24 cellular contexts compared by ENCODE assay signal in the genomic region with DNA sequence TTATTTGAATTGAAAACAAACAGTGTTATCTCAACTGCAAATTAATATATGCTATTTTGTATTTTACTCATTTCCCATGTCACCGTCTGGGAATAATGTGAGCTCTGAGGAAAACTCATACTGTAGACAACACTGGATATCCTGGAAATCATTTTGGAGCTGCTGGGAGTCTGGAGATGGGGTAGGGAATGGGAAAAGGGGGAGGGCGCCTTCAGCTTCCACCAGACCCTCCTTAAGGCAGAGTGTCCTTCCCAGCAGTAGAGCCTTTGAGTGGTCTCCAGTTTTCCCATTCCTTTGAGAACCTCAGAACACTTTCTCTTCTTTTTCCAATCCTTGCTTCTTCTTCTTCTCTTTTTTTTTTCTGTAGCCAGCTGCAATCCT. TPM values are rescaled to one million over a fixed set of nuclear protein-coding genes. Genes with fewer than 3 reads are reported as not detected.
A peak's percentile ranks its signal among the peaks of the same experiment; 100 is the strongest.
DNase-seq lines count a peak whose midpoint lies in the region; ATAC-seq, FAIRE-seq and TF ChIP-seq lines count a peak whose summit lies in the region.
"Had no signal": no experiment of that assay in that cellular context is flagged by ENCODE, and none has a peak within 500 bp of the region (broad histone marks: within the 10 kb centered on the region; RNA-seq: fewer than 3 reads in every experiment).

No MANE protein-coding gene starts in this region.

- TF ChIP-seq POLR2A in Peyer's patch (IDR thresholded peaks at IDR 0.05) (no peak), endothelial cell of umbilical vein (IDR thresholded peaks at IDR 0.05; ENCODE audit: low read depth, low read length) (no peak), spleen (IDR thresholded peaks at IDR 0.05) (no peak)

- TF ChIP-seq CTCF in Peyer's patch (IDR thresholded peaks at IDR 0.05) = no peak
- no peak for TF ChIP-seq CTCF in endothelial cell of umbilical vein (IDR thresholded peaks at IDR 0.05; ENCODE audit: extremely low read depth in 1 of 2, insufficient read depth in 1 of 2, low read depth in 1 of 2, low read length in 2 of 2)
- TF ChIP-seq CTCF in nephron (IDR thresholded peaks at IDR 0.05; ENCODE audit: unreplicated experiment in 3 of 3) = no peak
- no peak for TF ChIP-seq CTCF in spleen (IDR thresholded peaks at IDR 0.05 in 8 of 11, conservative IDR thresholded peaks at IDR 0.05 in 3 of 11)
- no peak for TF ChIP-seq CTCF in A673 (conservative IDR thresholded peaks at IDR 0.05; ENCODE audit: low read depth, low read length)

- H3K27me3 Mint-ChIP-seq in nephron (ENCODE audit: low read depth) = no peaks in the 10 kb centered on the region

- H3K27ac Mint-ChIP-seq in nephron = peak overlapping the region; percentile 25 to 81 (median 62)
- H3K27ac Mint-ChIP-seq in activated naive CD4-positive, alpha-beta T cell treated with anti-CD3 and anti-CD28 coated beads, Interleukin-2, amount 50 U/mL, for 72 hours = no peak overlapping the region
- H3K27ac Mint-ChIP-seq: CD8-positive, alpha-beta T cell had no signal

- peaks cover 50% of the 10 kb centered on the region for H3K4me1 Mint-ChIP-seq in nephron

- H3K27ac ChIP-seq in Peyer's patch = peak overlapping the region in 3 of 4 donors; percentile 14 to 63 (median 47)
- peak overlapping the region; percentile 55 for H3K27ac ChIP-seq in endothelial cell of umbilical vein (ENCODE audit: insufficient read depth, low read depth, low read length)
- H3K27ac ChIP-seq in spleen = peak overlapping the region in 5 of 8 donors; percentile 14 to 67 (median 51)
- H3K27ac ChIP-seq in A673 (ENCODE audit: low read depth, low read length, poor library complexity, severe bottlenecking) = no peak overlapping the region
- H3K27ac ChIP-seq: BLaER1 treated with 17β-estradiol and CSF1 and Interleukin-3, amounts not matched to agents 10 nM and 100 nM; HL-60 had no signal

- H2AFZ ChIP-seq in endothelial cell of umbilical vein (ENCODE audit: low read depth, low read length) = peak overlapping the region; percentile 46

- dilution Hi-C loops in endothelial cell of umbilical vein (cut with MboI; ENCODE audit: extremely low pct_ligation_motif_present, low sequenced_read_pairs) = no loop called here

- DNase-seq in Peyer's patch (no peak), endothelial cell of umbilical vein (ENCODE audit: low read depth, low spot score) (no peak), spleen (no peak), A673 (ENCODE audit: low spot score) (no peak), activated gamma-delta T cell treated with Interleukin-2 at 50 U/mL for 16 hours (no peak), HK-2 (ENCODE audit: unreplicated experiment) (no peak)
- DNase-seq in activated naive CD4-positive, alpha-beta T cell treated with anti-CD3 and anti-CD28 coated beads, Interleukin-2, amount 50 U/mL, for 72 hours (ENCODE audit: low spot score in 2 of 2) = no peak
- DNase-seq: CD8-positive, alpha-beta T cell; DMS79; H7; Kasumi-1; MG63; NCI-H1092; NCI-H146; NCI-H2081; NCI-H2171 treated with DMSO at 0.1 percent for 48 hours; NCI-H446 treated with DMSO at 0.1 percent for 48 hours; RPMI8226; SHP77 treated with DMSO at 0.1 percent for 48 hours; SK-N-SH had no signal

- peaks cover 0 to 5% (median 0%) of the 10 kb centered on the region in 4 donors for H3K4me1 ChIP-seq in Peyer's patch
- peaks cover 42% of the 10 kb centered on the region for H3K4me1 ChIP-seq in endothelial cell of umbilical vein (ENCODE audit: control insufficient read depth, extremely low read depth, insufficient read depth, low read length)
- H3K4me1 ChIP-seq in spleen = peaks cover 0 to 15% (median 5%) of the 10 kb centered on the region in 6 donors
- no peaks in the 10 kb centered on the region for H3K4me1 ChIP-seq in A673 (ENCODE audit: insufficient read depth, low read length, poor library complexity, severe bottlenecking)

- H3K9ac ChIP-seq in endothelial cell of umbilical vein (replicated peaks; ENCODE audit: extremely low read depth, insufficient read depth, low read length) = peak overlapping the region; percentile 25
- H3K9ac ChIP-seq: BLaER1 treated with 17β-estradiol and CSF1 and Interleukin-3, amounts not matched to agents 10 nM and 100 nM; SK-N-SH had no signal

- H3K9me1 ChIP-seq in endothelial cell of umbilical vein (replicated peaks; ENCODE audit: control insufficient read depth, extremely low read depth, insufficient read depth, low read length) = no peaks in the 10 kb centered on the region

- H3K9me3 ChIP-seq in Peyer's patch (no peaks in the 10 kb centered on the region), endothelial cell of umbilical vein (replicated peaks; ENCODE audit: control insufficient read depth, insufficient read depth, low read length) (no peaks in the 10 kb centered on the region), spleen (no peaks in the 10 kb centered on the region), A673 (ENCODE audit: low read depth, low read length, poor library complexity, severe bottlenecking) (no peaks in the 10 kb centered on the region)
- H3K9me3 ChIP-seq: MG63, SK-N-SH had no signal

- no peak for ATAC-seq in activated naive CD4-positive, alpha-beta T cell treated with anti-CD3 and anti-CD28 coated beads, Interleukin-2, amount 50 U/mL, for 72 hours
- ATAC-seq: CD8-positive, alpha-beta T cell had no signal

- no peaks in the 10 kb centered on the region for H3K27me3 ChIP-seq in Peyer's patch
- H3K27me3 ChIP-seq in endothelial cell of umbilical vein (ENCODE audit: control insufficient read depth in 2 of 2, insufficient read depth in 2 of 2, low read length in 2 of 2) = no peaks in the 10 kb centered on the region
- peaks cover 0 to 8% (median 0%) of the 10 kb centered on the region in 7 donors for H3K27me3 ChIP-seq in spleen (replicated peaks in 1 of 7)
- H3K27me3 ChIP-seq in A673 (replicated peaks; ENCODE audit: insufficient read depth, low read depth, low read length, poor library complexity) = no peaks in the 10 kb centered on the region
- H3K27me3 ChIP-seq: BLaER1 treated with 17β-estradiol and CSF1 and Interleukin-3, amounts not matched to agents 10 nM and 100 nM; MG63 had no signal

- CTCF ChIA-PET in endothelial cell of umbilical vein (lab: Charles Lee) (interaction anchor here (0.6 to 3.5 kb wide), 9 partner anchors 9 to 385 kb away, joined by 3 to 19 read pairs (median 4); no protein-coding TSS in a partner anchor), A673 (lab: Charles Lee) (no interaction called here)

- no peaks in the 10 kb centered on the region for H4K20me1 ChIP-seq in endothelial cell of umbilical vein (replicated peaks; ENCODE audit: control insufficient read depth, extremely low read depth, insufficient read depth, low read length)
- H4K20me1 ChIP-seq: BLaER1 treated with 17β-estradiol and CSF1 and Interleukin-3, amounts not matched to agents 10 nM and 100 nM had no signal

- H3K9me3 Mint-ChIP-seq in nephron = no peaks in the 10 kb centered on the region
- H3K9me3 Mint-ChIP-seq in activated naive CD4-positive, alpha-beta T cell treated with anti-CD3 and anti-CD28 coated beads, Interleukin-2, amount 50 U/mL, for 72 hours = peaks cover 0 to 5% of the 10 kb centered on the region in 2 donors
- H3K9me3 Mint-ChIP-seq: CD8-positive, alpha-beta T cell had no signal

- peak overlapping the region; percentile 51 for H3K4me2 ChIP-seq in endothelial cell of umbilical vein (ENCODE audit: insufficient read depth, low read length)
- H3K4me2 ChIP-seq: BLaER1 treated with 17β-estradiol and CSF1 and Interleukin-3, amounts not matched to agents 10 nM and 100 nM; SK-N-SH had no signal

- whole genome bisulfite sequencing in spleen, 5 donors = 55 to 73% (median 66%) methylated on average over 2 of the region's 2 CpGs

- POLR2A ChIA-PET in endothelial cell of umbilical vein (lab: Charles Lee) (interaction anchor here (0.5 to 1.2 kb wide), 2 partner anchors 12 to 36 kb away, joined by 3 to 4 read pairs; no protein-coding TSS in a partner anchor), A673 (lab: Charles Lee; ENCODE audit: low non-redundant PET) (no interaction called here)

- intact Hi-C loops in endothelial cell of umbilical vein (cut with micrococcal nuclease) (no loop called here), spleen (cut with DNase I; ENCODE audit: low total_unique reads) (no loop called here), A673 (cut with micrococcal nuclease; ENCODE audit: unreplicated experiment) (no loop called here)

- H3K36me3 ChIP-seq in Peyer's patch (no peaks in the 10 kb centered on the region), endothelial cell of umbilical vein (ENCODE audit: control insufficient read depth in 2 of 2, extremely low read depth in 1 of 2, insufficient read depth in 2 of 2, low read length in 2 of 2) (no peaks in the 10 kb centered on the region), spleen (no peaks in the 10 kb centered on the region), A673 (ENCODE audit: insufficient read depth, low read length, poor library complexity, severe bottlenecking) (no peaks in the 10 kb centered on the region)
- H3K36me3 ChIP-seq: BLaER1 treated with 17β-estradiol and CSF1 and Interleukin-3, amounts not matched to agents 10 nM and 100 nM; MG63 had no signal

- no peaks in the 10 kb centered on the region for H3K79me2 ChIP-seq in endothelial cell of umbilical vein (ENCODE audit: control insufficient read depth, insufficient read depth, low read length)

- H3K4me3 ChIP-seq in Peyer's patch (peak overlapping the region in 1 of 4 donors; percentile 2), endothelial cell of umbilical vein (replicated peaks in 1 of 3; ENCODE audit: insufficient read depth in 1 of 3, low read depth in 1 of 3, low read length in 3 of 3) (peak overlapping the region in 1 of 3 experiments; percentile 2), spleen (no peak overlapping the region), A673 (ENCODE audit: low read depth, low read length, poor library complexity, severe bottlenecking) (no peak overlapping the region)
- H3K4me3 ChIP-seq: BLaER1 treated with 17β-estradiol and CSF1 and Interleukin-3, amounts not matched to agents 10 nM and 100 nM; MG63 had no signal

- H3K36me3 Mint-ChIP-seq in nephron (ENCODE audit: low read depth) = no peaks in the 10 kb centered on the region
- H3K36me3 Mint-ChIP-seq in activated naive CD4-positive, alpha-beta T cell treated with anti-CD3 and anti-CD28 coated beads, Interleukin-2, amount 50 U/mL, for 72 hours = no peaks in the 10 kb centered on the region
- H3K36me3 Mint-ChIP-seq: CD8-positive, alpha-beta T cell had no signal

- no peak for FAIRE-seq in endothelial cell of umbilical vein (lab: Jason Lieb, UNC)
- FAIRE-seq: D721Med had no signal

- BruUV-seq in endothelial cell of umbilical vein (replicated peaks; lab: Mats Ljungman, UMichigan) (no TSS peak), A673 (replicated peaks; lab: Mats Ljungman, UMichigan) (no TSS peak)

- H3K4me3 Mint-ChIP-seq in nephron = peak overlapping the region in 1 of 3 experiments; percentile 4
- H3K4me3 Mint-ChIP-seq: CD8-positive, alpha-beta T cell had no signal

RNA-seq across cellular contexts. Expression of a gene that starts 5.4 kb away (rescaled TPM):
- 100 to 1,000 TPM in 1 of 4 donors, 10 to 100 TPM in 3; 56.9 to 136 (median 69.8) TPM for total RNA-seq in Peyer's patch
- total RNA-seq in endothelial cell of umbilical vein = 42.9 and 55.5 TPM in 2 replicates
- 43.8 and 55.7 TPM in 2 replicates for polyA plus RNA-seq in endothelial cell of umbilical vein
- polyA plus RNA-seq in endothelial cell of umbilical vein (2011; cell fraction: cytosol; rRNA removed) = 29.9 and 35.4 TPM in 2 replicates
- 243 and 268 TPM in 2 replicates for polyA plus RNA-seq in endothelial cell of umbilical vein (2011; cell fraction: nucleus; rRNA removed)
- polyA plus RNA-seq in endothelial cell of umbilical vein (2012) = 32.9 and 36.9 TPM in 2 replicates
- polyA minus RNA-seq in endothelial cell of umbilical vein = 151 and 163 TPM in 2 replicates
- polyA minus RNA-seq in endothelial cell of umbilical vein (2011; cell fraction: cytosol; rRNA and poly(A)+ RNA removed) = 8.7 TPM
- polyA minus RNA-seq in endothelial cell of umbilical vein (2011; cell fraction: nucleus; rRNA and poly(A)+ RNA removed) = 531 and 703 TPM in 2 replicates
- 100 to 1,000 TPM in 1 of 7 donors, 10 to 100 TPM in 6; 20.7 to 110 (median 34.2) TPM for total RNA-seq in spleen
- polyA plus RNA-seq in spleen = 1 to 10 TPM; 1.3 to 3.5 (median 2.3) TPM
- total RNA-seq in A673 (2021) = 13.4 and 13.6 TPM in 2 replicates
- not detected for total RNA-seq in activated naive CD4-positive, alpha-beta T cell treated with anti-CD3 and anti-CD28 coated beads, Interleukin-2, amount 50 U/mL, for 72 hours
- total RNA-seq: CD8-positive, alpha-beta T cell had no signal

Comparison
In these comparisons a context has a peak if more than half of its experiments do, and no peak if none do; other contexts are left out.
1. H3K27ac Mint-ChIP-seq: peak in nephron (3 of 3); none in activated naive CD4-positive, alpha-beta T cell treated with anti-CD3 and anti-CD28 coated beads, Interleukin-2, amount 50 U/mL, for 72 hours (0 of 2).
2. RNA of a gene that starts 5.4 kb away (total RNA-seq): 56.9 to 136 TPM in Peyer's patch, 42.9 to 55.5 TPM in endothelial cell of umbilical vein, 20.7 to 110 TPM in spleen and 13.4 to 13.6 TPM in A673; not detected in activated naive CD4-positive, alpha-beta T cell treated with anti-CD3 and anti-CD28 coated beads, Interleukin-2, amount 50 U/mL, for 72 hours; every median in the first group is over 10 times any median in the second.